In genomic region chr1:152654110-152654509, GRCh38 we compare ENCODE assay signal across 6 cellular contexts. TPM values are rescaled to one million over a fixed set of nuclear protein-coding genes. Genes with fewer than 3 reads are reported as not detected.
DNase-seq lines count a peak whose midpoint lies in the region; ATAC-seq, FAIRE-seq and TF ChIP-seq lines count a peak whose summit lies in the region.

No MANE protein-coding gene starts in this region.

- CTCF ChIA-PET in H1 (lab: Charles Lee; ENCODE audit: partially characterized antibody): interaction anchor here (0.6 to 1.7 kb wide), 8 partner anchors 9 to 570 kb away, joined by 3 to 9 read pairs (median 4); partner anchors contain the start of gene LCE2D

- no peak overlapping the region for H3K56ac ChIP-seq in H1 (replicated peaks; ENCODE audit: insufficient read length, low read depth, low read length)

- H3K27ac ChIP-seq in H1 (ENCODE audit: low read depth, low read length): no peak overlapping the region

- no peaks in the 10 kb centered on the region for H3K27me3 ChIP-seq in H1 (replicated peaks in 1 of 4; ENCODE audit: control insufficient read depth in 3 of 4, extremely low read depth in 1 of 4, insufficient read depth in 3 of 4, low read length in 3 of 4)

- H4K20me1 ChIP-seq in H1 (replicated peaks in 1 of 2; ENCODE audit: control insufficient read depth in 1 of 2, insufficient read depth in 2 of 2, low read length in 2 of 2): no peaks in the 10 kb centered on the region

- H3K9me3 ChIP-seq in H1 (ENCODE audit: insufficient read depth in 2 of 2, low read depth in 1 of 2, low read length in 1 of 2): peaks cover 56 to 65% of the 10 kb centered on the region in 2 experiments

- DNase-seq in AG10803 (ENCODE audit: low read depth) (peak; percentile 50), SK-N-DZ (ENCODE audit: low spot score) (peak; percentile 51), H1 (ENCODE audit: low read depth in 1 of 2, low spot score in 2 of 2) (peak in 1 of 2 experiments; percentile 67)
- DNase-seq in stimulated activated CD4-positive, alpha-beta T cell treated with anti-CD3 and anti-CD28 coated beads, Interleukin-12 subunit alpha, Interleukin-12 subunit beta, amount 100 ng/mL, for 4 hours: peak; percentile 28

- no peak overlapping the region for H4K8ac ChIP-seq in H1 (ENCODE audit: extremely low read depth, insufficient read depth, low read length)

- no peak overlapping the region for H3K14ac ChIP-seq in H1 (ENCODE audit: insufficient read length)

- H3K4me3 ChIP-seq in AG10803 (ENCODE audit: low read length) (no peak overlapping the region), H1 (ENCODE audit: extremely low read depth in 1 of 4, insufficient read depth in 2 of 4, low read depth in 3 of 4, low read length in 4 of 4) (no peak overlapping the region)

- no peak overlapping the region for H3K9ac ChIP-seq in H1 (replicated peaks in 1 of 4; ENCODE audit: extremely low read depth in 1 of 4, low read depth in 3 of 4, low read length in 3 of 4)

- H4K91ac ChIP-seq in H1 (replicated peaks; ENCODE audit: insufficient read length, low read length): no peak overlapping the region

- no peak overlapping the region for H2BK120ac ChIP-seq in H1 (replicated peaks; ENCODE audit: low read depth, low read length)

- H3K18ac ChIP-seq in H1 (ENCODE audit: extremely low read depth, low read length): no peak overlapping the region

- POLR2A ChIA-PET in H1 (lab: Charles Lee; ENCODE audit: partially characterized antibody): no interaction called here

- no peak overlapping the region for H2AK5ac ChIP-seq in H1 (ENCODE audit: low read depth, low read length)

- no peak for TF ChIP-seq EP300 in H1 (IDR thresholded peaks at IDR 0.05; ENCODE audit: borderline replicate concordance in 1 of 2, low read depth in 2 of 2, low read length in 2 of 2)

- no peak for FAIRE-seq in H1 (lab: Jason Lieb, UNC)

- peak; percentile 69 to 70 for TF ChIP-seq RAD21 in H1 (IDR thresholded peaks at IDR 0.05 in 1 of 2, conservative IDR thresholded peaks at IDR 0.05 in 1 of 2; ENCODE audit: low read depth in 2 of 2, low read length in 2 of 2)

- H2AFZ ChIP-seq in H1 (ENCODE audit: low read length): no peak overlapping the region

- 43% methylated on average over 10 of the region's 10 CpGs; no CpG with 5 or more reads in 1 of the 2 experiments for WGBS in H1 (ENCODE audit: extremely low coverage in 1 of 2, insufficient coverage in 1 of 2, insufficient read length in 1 of 2, insufficient replicate concordance in 2 of 2, low coverage in 1 of 2, low lambda C conversion rate in 2 of 2, missing lambda C conversion rate in 1 of 2), 2 experiments

- no peak overlapping the region for H3K23ac ChIP-seq in H1 (ENCODE audit: insufficient read length)

- H3K79me2 ChIP-seq in H1 (ENCODE audit: control insufficient read depth in 1 of 2, insufficient read depth in 2 of 2, low read length in 2 of 2): no peaks in the 10 kb centered on the region

- H3K79me1 ChIP-seq in H1 (ENCODE audit: low read depth, low read length): no peaks in the 10 kb centered on the region

- H4K5ac ChIP-seq in H1 (ENCODE audit: insufficient read length, low read depth, low read length): no peak overlapping the region

- H2BK15ac ChIP-seq in H1 (ENCODE audit: low read length): no peak overlapping the region

- TF ChIP-seq POLR2A in H1 (IDR thresholded peaks at IDR 0.05; ENCODE audit: control extremely low read depth in 1 of 2, low read depth in 2 of 2, low read length in 2 of 2): no peak

- H3K4me2 ChIP-seq in H1 (ENCODE audit: insufficient read depth in 1 of 2, low read depth in 2 of 2, low read length in 2 of 2): no peak overlapping the region

- TF ChIP-seq CTCF in AG10803 (conservative IDR thresholded peaks at IDR 0.05; ENCODE audit: low read length) (peak; percentile 76), H1 (IDR thresholded peaks at IDR 0.05; ENCODE audit: control extremely low read depth in 1 of 3, insufficient read depth in 1 of 3, low read depth in 1 of 3, low read length in 3 of 3) (peak; percentile 37 to 57 (median 53))

- ATAC-seq in HG02610 (IDR thresholded peaks at IDR 0.05; ENCODE audit: unreplicated experiment) (peak; percentile 41), HG02840 (IDR thresholded peaks at IDR 0.05; ENCODE audit: low FRiP score, unreplicated experiment) (no peak)

- H2BK12ac ChIP-seq in H1 (ENCODE audit: low read depth, low read length): no peak overlapping the region

- no peak overlapping the region for H2BK5ac ChIP-seq in H1 (ENCODE audit: low read depth, low read length)

- H3K4ac ChIP-seq in H1 (replicated peaks; ENCODE audit: insufficient read length, low read depth, low read length): no peak overlapping the region

- no peak overlapping the region for H2BK20ac ChIP-seq in H1 (ENCODE audit: low read length)

- H3K23me2 ChIP-seq in H1 (ENCODE audit: low read depth, low read length): no peaks in the 10 kb centered on the region

- H3K36me3 ChIP-seq in H1 (ENCODE audit: control insufficient read depth in 2 of 4, insufficient read depth in 4 of 4, low read length in 3 of 4): no peaks in the 10 kb centered on the region

- no peaks in the 10 kb centered on the region for H3K4me1 ChIP-seq in H1 (replicated peaks in 1 of 4; ENCODE audit: control insufficient read depth in 3 of 4, insufficient read depth in 4 of 4, low read length in 3 of 4)

TF ChIP-seq in H1, 55 proteins besides CTCF, POLR2A, EP300 and RAD21 (continues in another document):
- TF ChIP-seq POU5F1 (IDR thresholded peaks at IDR 0.05; ENCODE audit: low read depth, low read length) (no peak), GTF2F1 (IDR thresholded peaks at IDR 0.05; ENCODE audit: borderline replicate concordance, low read depth, low read length) (no peak)

RNA-seq across cellular contexts. Expression of gene LCE2D, which starts 9.1 kb away (rescaled TPM):
- polyA plus RNA-seq in SK-N-DZ (2014; cell fraction: cytosol; rRNA removed): not detected in 2 replicates
- not detected in 2 replicates for polyA plus RNA-seq in SK-N-DZ (2014; cell fraction: nucleus; rRNA removed)
- not detected in 2 replicates for total RNA-seq in H1 (2021; fragmentation: NEBNext Ultra II Directional; extraction: Animal tissue kit (Norgen Biotek cat#: 25700))
- not detected in 2 replicates for polyA plus RNA-seq in H1 (2011; rRNA removed)
- polyA plus RNA-seq in H1 (2011; cell fraction: cytosol; rRNA removed): not detected
- not detected for polyA plus RNA-seq in H1 (2011; cell fraction: nucleus; rRNA removed)
- polyA plus RNA-seq in H1 (2012, experiment 1 of 2): not detected in 4 replicates
- not detected for polyA plus RNA-seq in H1 (2012, experiment 2 of 2)
- polyA plus RNA-seq in H1 (2013, experiment 1 of 2): not detected
- polyA plus RNA-seq in H1 (2013, experiment 2 of 2): not detected
- not detected in 2 replicates for polyA minus RNA-seq in H1 (2011; rRNA and poly(A)+ RNA removed)
- not detected for polyA minus RNA-seq in H1 (2011; cell fraction: cytosol; rRNA and poly(A)+ RNA removed)
- not detected for polyA minus RNA-seq in H1 (2011; cell fraction: nucleus; rRNA and poly(A)+ RNA removed)

RNA-seq across cellular contexts. Expression of gene LCE2C, which starts 21.0 kb away (rescaled TPM):
- not detected in 2 replicates for polyA plus RNA-seq in SK-N-DZ (2014; cell fraction: cytosol; rRNA removed)
- not detected in 2 replicates for polyA plus RNA-seq in SK-N-DZ (2014; cell fraction: nucleus; rRNA removed)
- not detected in 2 replicates for total RNA-seq in H1 (2021; fragmentation: NEBNext Ultra II Directional; extraction: Animal tissue kit (Norgen Biotek cat#: 25700))
- not detected in 2 replicates for polyA plus RNA-seq in H1 (2011; rRNA removed)
- not detected for polyA plus RNA-seq in H1 (2011; cell fraction: cytosol; rRNA removed)
- not detected for polyA plus RNA-seq in H1 (2011; cell fraction: nucleus; rRNA removed)
- polyA plus RNA-seq in H1 (2012, experiment 1 of 2): not detected in 4 replicates
- not detected for polyA plus RNA-seq in H1 (2012, experiment 2 of 2)
- polyA plus RNA-seq in H1 (2013, experiment 1 of 2): not detected
- not detected for polyA plus RNA-seq in H1 (2013, experiment 2 of 2)
- not detected in 2 replicates for polyA minus RNA-seq in H1 (2011; rRNA and poly(A)+ RNA removed)
- polyA minus RNA-seq in H1 (2011; cell fraction: cytosol; rRNA and poly(A)+ RNA removed): not detected
- not detected for polyA minus RNA-seq in H1 (2011; cell fraction: nucleus; rRNA and poly(A)+ RNA removed)

RNA-seq across cellular contexts. Expression of gene LCE3A, which starts 31.2 kb away (rescaled TPM):
- polyA plus RNA-seq in SK-N-DZ (2014; cell fraction: cytosol; rRNA removed): not detected in 2 replicates
- not detected in 2 replicates for polyA plus RNA-seq in SK-N-DZ (2014; cell fraction: nucleus; rRNA removed)
- not detected in 2 replicates for total RNA-seq in H1 (2021; fragmentation: NEBNext Ultra II Directional; extraction: Animal tissue kit (Norgen Biotek cat#: 25700))
- polyA plus RNA-seq in H1 (2011; rRNA removed): not detected in 2 replicates
- not detected for polyA plus RNA-seq in H1 (2011; cell fraction: cytosol; rRNA removed)
- not detected for polyA plus RNA-seq in H1 (2011; cell fraction: nucleus; rRNA removed)
- polyA plus RNA-seq in H1 (2012, experiment 1 of 2): not detected in 4 replicates
- not detected for polyA plus RNA-seq in H1 (2012, experiment 2 of 2)
- polyA plus RNA-seq in H1 (2013, experiment 1 of 2): not detected
- not detected for polyA plus RNA-seq in H1 (2013, experiment 2 of 2)
- not detected in 2 replicates for polyA minus RNA-seq in H1 (2011; rRNA and poly(A)+ RNA removed)
- not detected for polyA minus RNA-seq in H1 (2011; cell fraction: cytosol; rRNA and poly(A)+ RNA removed)
- polyA minus RNA-seq in H1 (2011; cell fraction: nucleus; rRNA and poly(A)+ RNA removed): not detected

RNA-seq across cellular contexts. Expression of gene LCE2B, which starts 31.8 kb away (rescaled TPM):
- not detected in 2 replicates for polyA plus RNA-seq in SK-N-DZ (2014; cell fraction: cytosol; rRNA removed)
- not detected in 2 replicates for polyA plus RNA-seq in SK-N-DZ (2014; cell fraction: nucleus; rRNA removed)
- not detected in 2 replicates for total RNA-seq in H1 (2021; fragmentation: NEBNext Ultra II Directional; extraction: Animal tissue kit (Norgen Biotek cat#: 25700))
- not detected in 2 replicates for polyA plus RNA-seq in H1 (2011; rRNA removed)
- polyA plus RNA-seq in H1 (2011; cell fraction: cytosol; rRNA removed): not detected
- not detected for polyA plus RNA-seq in H1 (2011; cell fraction: nucleus; rRNA removed)
- not detected in 4 replicates for polyA plus RNA-seq in H1 (2012, experiment 1 of 2)
- not detected for polyA plus RNA-seq in H1 (2012, experiment 2 of 2)
- not detected for polyA plus RNA-seq in H1 (2013, experiment 1 of 2)
- polyA plus RNA-seq in H1 (2013, experiment 2 of 2): not detected
- not detected in 2 replicates for polyA minus RNA-seq in H1 (2011; rRNA and poly(A)+ RNA removed)
- polyA minus RNA-seq in H1 (2011; cell fraction: cytosol; rRNA and poly(A)+ RNA removed): not detected
- not detected for polyA minus RNA-seq in H1 (2011; cell fraction: nucleus; rRNA and poly(A)+ RNA removed)

RNA-seq across cellular contexts. Expression of gene LCE3B, which starts 40.5 kb away (rescaled TPM):
- polyA plus RNA-seq in SK-N-DZ (2014; cell fraction: cytosol; rRNA removed): not detected in 2 replicates
- not detected in 2 replicates for polyA plus RNA-seq in SK-N-DZ (2014; cell fraction: nucleus; rRNA removed)
- not detected in 2 replicates for total RNA-seq in H1 (2021; fragmentation: NEBNext Ultra II Directional; extraction: Animal tissue kit (Norgen Biotek cat#: 25700))
- polyA plus RNA-seq in H1 (2011; rRNA removed): not detected in 2 replicates
- polyA plus RNA-seq in H1 (2011; cell fraction: cytosol; rRNA removed): not detected
- polyA plus RNA-seq in H1 (2011; cell fraction: nucleus; rRNA removed): not detected
- polyA plus RNA-seq in H1 (2012, experiment 1 of 2): not detected in 4 replicates
- not detected for polyA plus RNA-seq in H1 (2012, experiment 2 of 2)
- not detected for polyA plus RNA-seq in H1 (2013, experiment 1 of 2)
- polyA plus RNA-seq in H1 (2013, experiment 2 of 2): not detected
- not detected in 2 replicates for polyA minus RNA-seq in H1 (2011; rRNA and poly(A)+ RNA removed)
- not detected for polyA minus RNA-seq in H1 (2011; cell fraction: cytosol; rRNA and poly(A)+ RNA removed)
- not detected for polyA minus RNA-seq in H1 (2011; cell fraction: nucleus; rRNA and poly(A)+ RNA removed)
